1 cellular context compared by ENCODE assay signal in genomic region chr17:64496786-64497564, GRCh38.
TF ChIP-seq lines count a peak whose summit lies in the region.

TSS of gene POLG2 (minus strand) at chr17:64497054. CDS start at chr17:64496968, 86 bp downstream.

TF ChIP-seq in HCT116, 20 proteins besides CTCF, POLR2A, EP300 and RAD21 (continued from another document):
- TF ChIP-seq REST (IDR thresholded peaks at IDR 0.05; ENCODE audit: low read depth) (no peak), MAX (IDR thresholded peaks at IDR 0.05) (peak; percentile 87), ZFX (IDR thresholded peaks at IDR 0.05) (peak; percentile 68), TCF7L2 (IDR thresholded peaks at IDR 0.05; ENCODE audit: borderline replicate concordance, extremely low read depth, insufficient read depth, insufficient read length) (peak; percentile 13), CBX3 (IDR thresholded peaks at IDR 0.05; ENCODE audit: low read depth) (peak; percentile 38; the same call in 1 of the 2 replicates)
